In the genomic region with DNA sequence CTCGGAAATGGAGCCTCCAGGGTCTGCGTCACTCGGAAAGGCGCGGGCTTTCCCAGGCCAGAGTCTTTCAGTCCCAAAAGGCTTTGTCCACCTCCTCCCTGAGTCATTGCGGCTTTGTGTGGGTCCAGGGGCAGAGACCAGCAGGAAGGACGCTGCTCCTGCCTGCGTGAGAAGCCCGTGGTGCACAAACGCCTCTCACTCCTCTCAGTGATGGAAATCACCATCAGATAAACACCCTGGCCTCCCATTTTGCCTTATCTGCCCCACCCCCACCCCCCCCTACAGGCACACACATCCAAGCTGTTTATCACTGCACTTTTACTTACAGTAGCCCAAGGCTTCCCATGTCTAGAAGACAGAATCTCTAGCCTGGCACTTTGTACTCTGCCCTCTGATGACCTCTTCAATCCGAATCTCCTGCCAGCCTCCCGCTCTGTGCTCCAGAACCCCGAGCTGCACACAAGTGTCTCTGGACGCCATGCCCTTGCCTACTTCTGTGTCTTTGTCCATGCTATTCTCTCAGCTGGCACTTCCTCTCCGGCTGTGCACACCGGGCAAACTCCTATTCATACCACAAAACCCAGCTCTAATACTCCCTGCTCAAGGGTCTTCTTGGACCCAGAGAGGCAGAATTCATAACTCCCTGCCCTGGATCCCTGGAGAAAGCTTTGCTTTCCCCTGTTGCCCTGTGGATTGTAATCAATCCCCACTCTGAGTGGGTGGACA, we compare ENCODE assay signal across 30 cellular contexts.
"Had no signal": no experiment of that assay in that cellular context is flagged by ENCODE, and none has a peak within 500 bp of the region (broad histone marks: within the 10 kb centered on the region; RNA-seq: fewer than 3 reads in every experiment).

No MANE protein-coding gene starts in this region.

- H3K27ac ChIP-seq: coronary artery, lower lobe of right lung, neural progenitor cell, psoas muscle, sigmoid colon, thoracic aorta, tibial nerve, upper lobe of left lung had no signal

- H3K9ac ChIP-seq: neural progenitor cell had no signal

- H3K27me3 ChIP-seq: neural progenitor cell, tibial nerve, upper lobe of left lung had no signal

- H2AFZ ChIP-seq: neural progenitor cell had no signal

- H3K4me2 ChIP-seq: neural progenitor cell had no signal

- ATAC-seq: left colon; left ventricle myocardium superior; mucosa of descending colon; natural killer cell treated with Interleukin-12 subunit alpha and Interleukin-12 subunit beta and Interleukin-15 and Interleukin-18, amount 100 ng/mL, for 72 hours; psoas muscle; stimulated activated memory B cell treated with anti-CD40 and anti-IgM and Interleukin-4, amounts not matched to agents 10 μg/mL and 1 μg/mL and 100 μg/mL, for 72 hours had no signal

- H3K4me3 Mint-ChIP-seq: immature natural killer cell; memory B cell; mesothelial cell of epicardium; naive B cell; natural killer cell treated with Interleukin-12 subunit alpha and Interleukin-12 subunit beta and Interleukin-15 and Interleukin-18, amount 100 ng/mL, for 72 hours; neural progenitor cell; stimulated activated memory B cell treated with anti-CD40 and anti-IgM and Interleukin-4, amounts not matched to agents 10 μg/mL and 1 μg/mL and 100 μg/mL, for 72 hours; stimulated activated naive CD8-positive, alpha-beta T cell treated with anti-CD3 and anti-CD28 coated beads, Interleukin-15, Interleukin-2, amounts not matched to agents 100 ng/mL and 50 ng/mL, for 24 hours had no signal

- FAIRE-seq: endometrium, frontal cortex, urothelium cell line had no signal

- H3K4me1 Mint-ChIP-seq: immature natural killer cell; memory B cell; mesothelial cell of epicardium; stimulated activated memory B cell treated with anti-CD40 and anti-IgM and Interleukin-4, amounts not matched to agents 10 μg/mL and 1 μg/mL and 100 μg/mL, for 72 hours had no signal

- H3K36me3 Mint-ChIP-seq: immature natural killer cell; memory B cell; mesothelial cell of epicardium; natural killer cell treated with Interleukin-12 subunit alpha and Interleukin-12 subunit beta and Interleukin-15 and Interleukin-18, amount 100 ng/mL, for 72 hours; neural progenitor cell; stimulated activated memory B cell treated with anti-CD40 and anti-IgM and Interleukin-4, amounts not matched to agents 10 μg/mL and 1 μg/mL and 100 μg/mL, for 72 hours had no signal

- H3K4me1 ChIP-seq: lower lobe of right lung, psoas muscle, sigmoid colon, tibial nerve, upper lobe of left lung had no signal

- H3K9me3 ChIP-seq: lower lobe of right lung, mucosa of descending colon, psoas muscle, sigmoid colon, thoracic aorta, tibial nerve, upper lobe of left lung had no signal

- H3K9me3 Mint-ChIP-seq: immature natural killer cell; memory B cell; mesothelial cell of epicardium; natural killer cell treated with Interleukin-12 subunit alpha and Interleukin-12 subunit beta and Interleukin-15 and Interleukin-18, amount 100 ng/mL, for 72 hours; stimulated activated memory B cell treated with anti-CD40 and anti-IgM and Interleukin-4, amounts not matched to agents 10 μg/mL and 1 μg/mL and 100 μg/mL, for 72 hours; stimulated activated naive CD8-positive, alpha-beta T cell treated with anti-CD3 and anti-CD28 coated beads, Interleukin-15, Interleukin-2, amounts not matched to agents 100 ng/mL and 50 ng/mL, for 24 hours had no signal

- H3K36me3 ChIP-seq: lower lobe of right lung, neural progenitor cell, sigmoid colon, thoracic aorta, tibial nerve, upper lobe of left lung had no signal

- DNase-seq: dermis blood vessel endothelial cell; effector memory CD4-positive, alpha-beta T cell; erythroblast; hypothalamus; immature natural killer cell; islet precursor cell; kidney glomerular epithelial cell; left colon; left ventricle myocardium superior; lower lobe of right lung; mucosa of descending colon; naive B cell; nucleus accumbens; psoas muscle; right cardiac atrium; sigmoid colon; stimulated activated CD4-positive, alpha-beta T cell treated with anti-CD3 and anti-CD28 coated beads, Interleukin-4, amount 100 ng/mL, for 4 hours had no signal

- H3K4me3 ChIP-seq: coronary artery, lower lobe of right lung, mucosa of descending colon, neural progenitor cell, psoas muscle, sigmoid colon, thoracic aorta, tibial nerve, upper lobe of left lung had no signal

- H3K27ac Mint-ChIP-seq: immature natural killer cell; memory B cell; mesothelial cell of epicardium; naive B cell; natural killer cell treated with Interleukin-12 subunit alpha and Interleukin-12 subunit beta and Interleukin-15 and Interleukin-18, amount 100 ng/mL, for 72 hours; stimulated activated memory B cell treated with anti-CD40 and anti-IgM and Interleukin-4, amounts not matched to agents 10 μg/mL and 1 μg/mL and 100 μg/mL, for 72 hours; stimulated activated naive CD8-positive, alpha-beta T cell treated with anti-CD3 and anti-CD28 coated beads, Interleukin-15, Interleukin-2, amounts not matched to agents 100 ng/mL and 50 ng/mL, for 24 hours had no signal
